Comparison of ENCODE assay signal across 17 cellular contexts in the genomic region with DNA sequence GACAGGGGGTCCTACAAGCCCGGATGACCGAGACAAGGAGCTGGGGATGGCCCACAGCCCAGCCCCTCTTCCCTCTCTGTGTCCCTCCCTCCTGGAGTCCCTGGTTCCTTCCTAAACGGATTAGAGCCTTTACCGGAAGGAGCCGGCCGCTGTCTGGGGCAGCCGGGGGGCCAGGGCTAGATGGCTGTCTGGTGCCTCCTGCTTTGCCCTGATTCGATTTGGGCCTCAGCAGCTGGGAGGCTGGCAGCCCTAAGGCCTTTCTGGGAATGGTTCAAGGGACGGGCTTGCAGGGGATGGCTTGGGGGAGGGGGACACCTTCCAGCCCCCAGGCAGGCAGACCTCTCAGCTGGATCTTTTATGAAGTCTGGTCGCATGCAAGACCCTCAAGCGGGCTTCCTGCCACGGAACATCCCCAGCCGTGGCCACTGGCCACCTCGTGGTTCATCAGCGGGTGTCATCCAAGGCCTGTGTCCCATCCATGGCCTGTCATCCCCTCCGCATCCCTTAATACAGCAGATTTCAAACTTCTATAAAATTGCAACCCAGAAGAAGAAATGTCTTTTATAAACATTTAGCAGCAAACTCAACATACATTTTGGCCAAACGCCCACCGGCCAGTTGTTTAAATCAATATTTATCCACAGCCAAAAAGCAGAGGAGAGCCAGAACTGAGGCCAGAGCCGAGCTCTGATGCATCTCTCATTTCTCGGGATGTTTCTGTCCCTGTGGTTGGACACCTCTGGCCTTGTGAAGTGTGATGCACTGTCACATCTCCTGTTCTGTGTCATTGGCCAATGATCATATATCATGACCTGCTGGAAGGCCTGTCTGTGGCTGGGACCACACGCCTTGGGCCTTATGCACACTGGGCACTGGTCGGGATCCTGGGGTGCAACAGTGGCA. TPM values are rescaled to one million over a fixed set of nuclear protein-coding genes. Genes with fewer than 3 reads are reported as not detected.
DNase-seq lines count a peak whose midpoint lies in the region; ATAC-seq, FAIRE-seq and TF ChIP-seq lines count a peak whose summit lies in the region.
"Had no signal": no experiment of that assay in that cellular context is flagged by ENCODE, and none has a peak within 500 bp of the region (broad histone marks: within the 10 kb centered on the region; RNA-seq: fewer than 3 reads in every experiment).

No MANE protein-coding gene starts in this region.

- H3K4me3 ChIP-seq in BE2C (ENCODE audit: low read depth, low read length) (peak overlapping the region; percentile 38), Panc1 (ENCODE audit: low read depth in 2 of 2, low read length in 2 of 2) (no peak overlapping the region), endodermal cell (ENCODE audit: low read length) (no peak overlapping the region)
- H3K4me3 ChIP-seq: tibial artery had no signal

- no peak for TF ChIP-seq CTCF in BE2C (IDR thresholded peaks at IDR 0.05; ENCODE audit: low read depth, low read length)
- no peak for TF ChIP-seq CTCF in Panc1 (IDR thresholded peaks at IDR 0.05)
- no peak for TF ChIP-seq CTCF in endodermal cell (conservative IDR thresholded peaks at IDR 0.05)
- TF ChIP-seq CTCF in osteocyte (IDR thresholded peaks at IDR 0.05) = no peak

- WGBS in endodermal cell (ENCODE audit: insufficient coverage in 1 of 2, insufficient read length in 1 of 2), 2 experiments = 92 to 93% methylated on average over 16 to 22 of the region's 22 CpGs

- H3K27me3 ChIP-seq in BE2C = no peaks in the 10 kb centered on the region
- H3K27me3 ChIP-seq in Panc1 (ENCODE audit: control insufficient read depth, insufficient read depth, low read length) = no peaks in the 10 kb centered on the region
- no peaks in the 10 kb centered on the region for H3K27me3 ChIP-seq in endodermal cell (ENCODE audit: control insufficient read depth, insufficient read depth, low read length, poor library complexity, severe bottlenecking)
- H3K27me3 ChIP-seq: tibial artery had no signal

- peak overlapping the region; percentile 68 for H3K27ac Mint-ChIP-seq in endodermal cell
- H3K27ac Mint-ChIP-seq in osteocyte (ENCODE audit: unreplicated experiment) = peak overlapping the region; percentile 88
- H3K27ac Mint-ChIP-seq: activated naive CD4-positive, alpha-beta T cell treated with anti-CD3 and anti-CD28 coated beads for 36 hours; CD8-positive, alpha-beta T cell had no signal

- H3K36me3 Mint-ChIP-seq in endodermal cell (ENCODE audit: low read depth) (peaks cover 27% of the 10 kb centered on the region), osteocyte (ENCODE audit: unreplicated experiment) (peaks cover 14% of the 10 kb centered on the region)
- H3K36me3 Mint-ChIP-seq: CD8-positive, alpha-beta T cell had no signal

- H3K27ac ChIP-seq in Panc1 (ENCODE audit: low read length) = no peak overlapping the region
- peak overlapping the region; percentile 72 for H3K27ac ChIP-seq in endodermal cell (ENCODE audit: low read depth, low read length)
- H3K27ac ChIP-seq: tibial artery had no signal

- no TSS peak for BruUV-seq in Panc1 (replicated peaks; lab: Mats Ljungman, UMichigan)

- H3K4me3 Mint-ChIP-seq in endodermal cell (no peak overlapping the region), osteocyte (ENCODE audit: unreplicated experiment) (no peak overlapping the region)
- H3K4me3 Mint-ChIP-seq: activated naive CD4-positive, alpha-beta T cell treated with anti-CD3 and anti-CD28 coated beads for 36 hours; CD8-positive, alpha-beta T cell had no signal

- no peaks in the 10 kb centered on the region for H3K9me3 ChIP-seq in BE2C
- no peaks in the 10 kb centered on the region for H3K9me3 ChIP-seq in Panc1 (ENCODE audit: control insufficient read depth, insufficient read depth, low read depth, low read length)
- H3K9me3 ChIP-seq in endodermal cell (ENCODE audit: control insufficient read depth, low read length) = no peaks in the 10 kb centered on the region
- H3K9me3 ChIP-seq: tibial artery had no signal

- ATAC-seq in Panc1 (peak; percentile 15; the same call in 1 of the 2 replicates), GM19452 (IDR thresholded peaks at IDR 0.05; ENCODE audit: unreplicated experiment) (no peak)
- ATAC-seq: CD8-positive, alpha-beta T cell had no signal

- H3K9ac ChIP-seq in endodermal cell (ENCODE audit: extremely low read depth, low read length, poor library complexity, severe bottlenecking) = no peak overlapping the region

- peak; percentile 95 for DNase-seq in BE2C
- no peak for DNase-seq in Panc1 (ENCODE audit: low read depth, low spot score)
- DNase-seq in endodermal cell = no peak
- no peak for DNase-seq in osteocyte (ENCODE audit: extremely low spot score, unreplicated experiment)
- no peak for DNase-seq in cerebellum (ENCODE audit: low spot score)
- no peak for DNase-seq in NCI-H2107 treated with DMSO at 0.1 percent for 48 hours (lab: John Stamatoyannopoulos, UW; ENCODE audit: unreplicated experiment)
- DNase-seq in urothelium cell line (ENCODE audit: low spot score) = no peak
- DNase-seq: activated CD4-positive, alpha-beta T cell treated with anti-CD3 and anti-CD28 coated beads, Interleukin-2, amount 50 U/mL, for 48 hours; activated naive CD4-positive, alpha-beta T cell treated with anti-CD3 and anti-CD28 coated beads for 36 hours; activated T-cell treated with anti-CD3 and anti-CD28 coated beads, Interleukin-2, amount 50 U/mL, for 1 hour; CD8-positive, alpha-beta T cell; GOT3; NCI-H187; NCI-H226; NK-92 treated with Interleukin-12 subunit alpha and Interleukin-12 subunit beta, amount 100 ng/mL, for 24 hours; tibial artery had no signal

- in situ Hi-C loops in Panc1 (cut with HindIII; ENCODE audit: low pct_unique_long_range_greater_than_20kb, low sequenced_read_pairs) = no loop called here

- H3K27me3 Mint-ChIP-seq in endodermal cell (ENCODE audit: insufficient read depth) (no peaks in the 10 kb centered on the region), osteocyte (ENCODE audit: unreplicated experiment) (no peaks in the 10 kb centered on the region)

- H3K4me1 Mint-ChIP-seq in endodermal cell = no peaks in the 10 kb centered on the region
- H3K4me1 Mint-ChIP-seq in osteocyte (ENCODE audit: unreplicated experiment) = peaks cover 17% of the 10 kb centered on the region

- CTCF ChIA-PET in Panc1 (lab: Charles Lee) = no interaction called here

- FAIRE-seq in urothelium cell line (lab: Jason Lieb, UNC) = no peak

- intact Hi-C loops in Panc1 (cut with micrococcal nuclease; ENCODE audit: unreplicated experiment) = no loop called here

- no peaks in the 10 kb centered on the region for H3K9me3 Mint-ChIP-seq in endodermal cell
- no peaks in the 10 kb centered on the region for H3K9me3 Mint-ChIP-seq in osteocyte (ENCODE audit: unreplicated experiment)
- H3K9me3 Mint-ChIP-seq: activated naive CD4-positive, alpha-beta T cell treated with anti-CD3 and anti-CD28 coated beads for 36 hours; CD8-positive, alpha-beta T cell had no signal

- H3K4me1 ChIP-seq in BE2C (peaks cover 11% of the 10 kb centered on the region), Panc1 (ENCODE audit: control insufficient read depth, insufficient read depth, low read length) (0 out of 2 replicates have a peak, but pooled peaks cover 4% of the 10 kb centered on the region), endodermal cell (ENCODE audit: control insufficient read depth, insufficient read depth, low read length) (no peaks in the 10 kb centered on the region)

- no peaks in the 10 kb centered on the region; the same call in 1 of the 2 replicates for H3K36me3 ChIP-seq in BE2C
- H3K36me3 ChIP-seq in Panc1 (ENCODE audit: control insufficient read depth, insufficient read depth, low read length) = no peaks in the 10 kb centered on the region
- H3K36me3 ChIP-seq in endodermal cell (ENCODE audit: control insufficient read depth, insufficient read depth, low read length) = peaks cover 39% of the 10 kb centered on the region

- POLR2A ChIA-PET in Panc1 (lab: Charles Lee) = no interaction called here

RNA-seq across cellular contexts. Expression of a gene that starts 52.0 kb away (rescaled TPM):
- 48.5 TPM for polyA plus RNA-seq in BE2C (2012; ENCODE audit: insufficient read depth, insufficient read length, low read depth)
- 54.0 TPM for total RNA-seq in Panc1 (2021; ENCODE audit: unreplicated experiment)
- 49.5 TPM for polyA plus RNA-seq in Panc1 (2012; ENCODE audit: insufficient read length)
- total RNA-seq in endodermal cell = 10 to 100 TPM; 54.8 to 84.4 TPM
- 54.6 TPM for polyA plus RNA-seq in endodermal cell (2013, experiment 1 of 2)
- polyA plus RNA-seq in endodermal cell (2013, experiment 2 of 2) = 54.2 TPM
- 44.7 and 48.7 TPM in 2 replicates for total RNA-seq in osteocyte
- total RNA-seq in cerebellum = 20.7 TPM
